In genomic region chr5:57832873-57833272, GRCh38 we compare ENCODE assay signal across 22 cellular contexts.
DNase-seq lines count a peak whose midpoint lies in the region; ATAC-seq and TF ChIP-seq lines count a peak whose summit lies in the region.
"Had no signal": no experiment of that assay in that cellular context is flagged by ENCODE, and none has a peak within 500 bp of the region (broad histone marks: within the 10 kb centered on the region; RNA-seq: fewer than 3 reads in every experiment).

No MANE protein-coding gene starts in this region.

- H3K4me1 Mint-ChIP-seq in neural progenitor cell = peaks cover 13% of the 10 kb centered on the region
- no peaks in the 10 kb centered on the region for H3K4me1 Mint-ChIP-seq in activated T-helper 17 cell treated with anti-CD3 and anti-CD28 coated beads, Interleukin-2, amount 50 U/mL, for 72 hours
- H3K4me1 Mint-ChIP-seq: B cell, T-cell had no signal

- peaks cover 2% of the 10 kb centered on the region for H3K9me3 Mint-ChIP-seq in neural progenitor cell
- no peaks in the 10 kb centered on the region for H3K9me3 Mint-ChIP-seq in activated T-helper 17 cell treated with anti-CD3 and anti-CD28 coated beads, Interleukin-2, amount 50 U/mL, for 72 hours
- H3K9me3 Mint-ChIP-seq: activated T-cell treated with anti-CD3 and anti-CD28 coated beads, Interleukin-2, amount 50 U/mL, for 24 hours; stimulated activated naive CD8-positive, alpha-beta T cell treated with anti-CD3 and anti-CD28 coated beads, Interleukin-15, Interleukin-2, amounts not matched to agents 100 ng/mL and 50 ng/mL, for 24 hours; T-cell had no signal

- H3K4me3 Mint-ChIP-seq in neural progenitor cell = no peak overlapping the region
- H3K4me3 Mint-ChIP-seq in activated T-helper 17 cell treated with anti-CD3 and anti-CD28 coated beads, Interleukin-2, amount 50 U/mL, for 72 hours = no peak overlapping the region
- H3K4me3 Mint-ChIP-seq: activated T-cell treated with anti-CD3 and anti-CD28 coated beads, Interleukin-2, amount 50 U/mL, for 24 hours; B cell; stimulated activated naive CD8-positive, alpha-beta T cell treated with anti-CD3 and anti-CD28 coated beads, Interleukin-15, Interleukin-2, amounts not matched to agents 100 ng/mL and 50 ng/mL, for 24 hours; T-cell; type B pancreatic cell had no signal

- peak overlapping the region; percentile 31 for H3K27ac ChIP-seq in left ventricle myocardium inferior (replicated peaks)
- H3K27ac ChIP-seq in neural progenitor cell = no peak overlapping the region
- H3K27ac ChIP-seq: cardiac muscle cell, dorsolateral prefrontal cortex had no signal

- intact Hi-C loops in left ventricle myocardium inferior (cut with micrococcal nuclease) = no loop called here
- intact Hi-C loops in cardiac septum (cut with DNase I) = no loop called here

- no peak overlapping the region for H2AFZ ChIP-seq in neural progenitor cell (replicated peaks)

- H3K27ac Mint-ChIP-seq in neural progenitor cell = no peak overlapping the region
- no peak overlapping the region for H3K27ac Mint-ChIP-seq in activated T-helper 17 cell treated with anti-CD3 and anti-CD28 coated beads, Interleukin-2, amount 50 U/mL, for 72 hours
- H3K27ac Mint-ChIP-seq: activated T-cell treated with anti-CD3 and anti-CD28 coated beads, Interleukin-2, amount 50 U/mL, for 24 hours; B cell; stimulated activated naive CD8-positive, alpha-beta T cell treated with anti-CD3 and anti-CD28 coated beads, Interleukin-15, Interleukin-2, amounts not matched to agents 100 ng/mL and 50 ng/mL, for 24 hours; T-cell; type B pancreatic cell had no signal

- H4K20me1 ChIP-seq in neural progenitor cell (ENCODE audit: low read depth) = no peaks in the 10 kb centered on the region

- no peak overlapping the region for H3K4me3 ChIP-seq in left ventricle myocardium inferior
- no peak overlapping the region for H3K4me3 ChIP-seq in fibroblast of the aortic adventitia (ENCODE audit: low read depth, low read length)
- H3K4me3 ChIP-seq in neural progenitor cell = no peak overlapping the region
- H3K4me3 ChIP-seq: cardiac muscle cell, dorsolateral prefrontal cortex, lung had no signal

- peaks cover 8% of the 10 kb centered on the region for H3K4me1 ChIP-seq in left ventricle myocardium inferior
- peaks cover 12% of the 10 kb centered on the region for H3K4me1 ChIP-seq in neural progenitor cell

- H3K4me2 ChIP-seq in neural progenitor cell = no peak overlapping the region

- TF ChIP-seq CTCF in left ventricle myocardium inferior (IDR thresholded peaks at IDR 0.05; ENCODE audit: borderline replicate concordance) = no peak
- TF ChIP-seq CTCF in fibroblast of the aortic adventitia (IDR thresholded peaks at IDR 0.05; ENCODE audit: insufficient read depth, low read length) = no peak
- no peak for TF ChIP-seq CTCF in neural progenitor cell (IDR thresholded peaks at IDR 0.05)

- H3K27me3 ChIP-seq in left ventricle myocardium inferior (ENCODE audit: low read depth) = no peaks in the 10 kb centered on the region
- no peaks in the 10 kb centered on the region for H3K27me3 ChIP-seq in neural progenitor cell
- H3K27me3 ChIP-seq: cardiac muscle cell, dorsolateral prefrontal cortex had no signal

- DNase-seq in left ventricle myocardium inferior = no peak
- no peak for DNase-seq in cardiac septum (ENCODE audit: low spot score)
- DNase-seq in SK-N-DZ (ENCODE audit: low spot score) = peak; percentile 10
- peak; percentile 50 for DNase-seq in fibroblast of the aortic adventitia (ENCODE audit: low read depth)
- DNase-seq in stimulated activated CD4-positive, alpha-beta T cell treated with anti-CD3 and anti-CD28 coated beads, Interleukin-15, amount 100 ng/mL, for 24 hours = no peak
- no peak for DNase-seq in NCI-H69 (lab: John Stamatoyannopoulos, UW)
- DNase-seq in neural progenitor cell (ENCODE audit: low spot score) = no peak
- DNase-seq: activated naive CD4-positive, alpha-beta T cell; activated T-cell treated with anti-CD3 and anti-CD28 coated beads, Interleukin-2, amount 50 U/mL, for 24 hours; dorsolateral prefrontal cortex; kidney; NCI-H1417; nucleus accumbens; SHP77; stimulated activated CD4-positive, alpha-beta T cell treated with anti-CD3 and anti-CD28 coated beads, Interleukin-4, amount 100 ng/mL, for 24 hours; T-cell had no signal

- peaks cover 6% of the 10 kb centered on the region for H3F3A ChIP-seq in neural progenitor cell (ENCODE audit: low read depth)

- no peak for ATAC-seq in activated T-helper 17 cell treated with anti-CD3 and anti-CD28 coated beads, Interleukin-2, amount 50 U/mL, for 72 hours (replicated peaks)
- ATAC-seq: T-cell had no signal

- no peaks in the 10 kb centered on the region for H3K36me3 ChIP-seq in left ventricle myocardium inferior
- no peaks in the 10 kb centered on the region for H3K36me3 ChIP-seq in neural progenitor cell
- H3K36me3 ChIP-seq: cardiac muscle cell had no signal

- H3K36me3 Mint-ChIP-seq in neural progenitor cell = no peaks in the 10 kb centered on the region
- no peaks in the 10 kb centered on the region for H3K36me3 Mint-ChIP-seq in activated T-helper 17 cell treated with anti-CD3 and anti-CD28 coated beads, Interleukin-2, amount 50 U/mL, for 72 hours (ENCODE audit: low read depth)
- H3K36me3 Mint-ChIP-seq: T-cell, type B pancreatic cell had no signal

- no peaks in the 10 kb centered on the region for H3K27me3 Mint-ChIP-seq in neural progenitor cell (ENCODE audit: insufficient read depth, low read depth)
- H3K27me3 Mint-ChIP-seq in activated T-helper 17 cell treated with anti-CD3 and anti-CD28 coated beads, Interleukin-2, amount 50 U/mL, for 72 hours = no peaks in the 10 kb centered on the region
- H3K27me3 Mint-ChIP-seq: activated T-cell treated with anti-CD3 and anti-CD28 coated beads, Interleukin-2, amount 50 U/mL, for 24 hours; B cell; stimulated activated naive CD8-positive, alpha-beta T cell treated with anti-CD3 and anti-CD28 coated beads, Interleukin-15, Interleukin-2, amounts not matched to agents 100 ng/mL and 50 ng/mL, for 24 hours; T-cell; type B pancreatic cell had no signal

- no peak overlapping the region for H3K9ac ChIP-seq in neural progenitor cell

- peaks cover 8% of the 10 kb centered on the region for H3K9me3 ChIP-seq in left ventricle myocardium inferior (replicated peaks)
- no peaks in the 10 kb centered on the region for H3K9me3 ChIP-seq in neural progenitor cell (ENCODE audit: low read depth)

- H3K79me2 ChIP-seq in neural progenitor cell (ENCODE audit: low read depth) = no peaks in the 10 kb centered on the region

Comparison
In these comparisons a context has a peak if more than half of its experiments do, and no peak if none do; other contexts are left out.
1. DNase-seq: peak in SK-N-DZ (single experiment) and fibroblast of the aortic adventitia (single experiment); none in left ventricle myocardium inferior (single experiment), cardiac septum (single experiment), stimulated activated CD4-positive, alpha-beta T cell treated with anti-CD3 and anti-CD28 coated beads, Interleukin-15, amount 100 ng/mL, for 24 hours (single experiment), NCI-H69 (single experiment) and neural progenitor cell (single experiment).